Comparison of ENCODE assay signal across 9 cellular contexts in the genomic region with DNA sequence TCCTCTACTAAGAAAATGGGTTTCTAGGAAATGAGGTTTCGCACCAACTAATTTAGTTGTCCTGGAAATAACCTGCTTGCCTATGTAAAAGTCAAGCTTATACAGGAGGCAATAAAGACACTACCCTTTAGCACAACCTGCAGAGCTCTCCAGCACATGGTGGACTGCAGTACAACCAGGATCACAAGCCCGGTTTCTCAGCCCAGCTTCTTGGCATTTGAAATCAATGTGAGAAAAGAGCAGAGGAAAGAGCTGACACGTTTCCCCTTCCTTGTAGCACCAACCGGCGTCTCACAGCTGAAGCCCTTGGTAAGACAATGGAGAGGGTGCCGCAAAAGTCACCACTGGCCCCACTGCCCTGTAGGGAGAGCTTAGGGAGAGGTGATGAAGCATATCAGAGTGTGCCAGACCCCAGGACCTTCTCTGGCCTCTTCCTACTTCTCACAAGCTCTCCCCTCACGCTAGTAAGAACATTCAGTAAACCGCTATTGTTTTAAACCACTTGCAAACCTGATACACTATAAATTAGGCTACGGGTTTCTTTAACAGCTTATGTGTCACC. TPM values are rescaled to one million over a fixed set of nuclear protein-coding genes. Genes with fewer than 3 reads are reported as not detected.
A peak's percentile ranks its signal among the peaks of the same experiment; 100 is the strongest.
DNase-seq lines count a peak whose midpoint lies in the region; ATAC-seq, FAIRE-seq and TF ChIP-seq lines count a peak whose summit lies in the region.
"Had no signal": no experiment of that assay in that cellular context is flagged by ENCODE, and none has a peak within 500 bp of the region (broad histone marks: within the 10 kb centered on the region; RNA-seq: fewer than 3 reads in every experiment).

No MANE protein-coding gene starts in this region.

- no CpG with 5 or more reads among the region's 9 CpGs for WGBS in H9 (ENCODE audit: extremely low coverage, insufficient read length, low lambda C conversion rate)

- no peak overlapping the region for H2BK15ac ChIP-seq in H9 (ENCODE audit: low read depth, low read length)

- H3K4ac ChIP-seq in H9 (ENCODE audit: low read depth, low read length): no peak overlapping the region

- H3K23me2 ChIP-seq in H9 (ENCODE audit: insufficient read length, low read depth, low read length, poor library complexity, severe bottlenecking): no peaks in the 10 kb centered on the region

- H3K18ac ChIP-seq in H9 (ENCODE audit: insufficient read length, low read depth, low read length): no peak overlapping the region

- H2BK20ac ChIP-seq in H9 (ENCODE audit: low read depth, low read length, poor library complexity, severe bottlenecking): no peak overlapping the region

- ATAC-seq in HG03039 (IDR thresholded peaks at IDR 0.05; ENCODE audit: unreplicated experiment): no peak

- no peaks in the 10 kb centered on the region for H4K20me1 ChIP-seq in H9 (ENCODE audit: control insufficient read depth, insufficient read depth, insufficient read length)

- H3K4me1 ChIP-seq in H9 (ENCODE audit: insufficient read depth, low read length): no peaks in the 10 kb centered on the region

- peaks cover 9 to 12% (median 11%) of the 10 kb centered on the region in 3 experiments for H3K36me3 Mint-ChIP-seq in H9 (ENCODE audit: insufficient read depth in 1 of 3, low read depth in 3 of 3)

- no peak overlapping the region for H2BK5ac ChIP-seq in H9 (ENCODE audit: insufficient read length, low read length)

- H3K14ac ChIP-seq in H9 (ENCODE audit: insufficient read depth, low read length): no peak overlapping the region

- H4K91ac ChIP-seq in H9 (ENCODE audit: insufficient read length, low read depth, low read length): no peak overlapping the region

- H3K27me3 Mint-ChIP-seq in H9 (ENCODE audit: low read depth): no peaks in the 10 kb centered on the region

- H4K5ac ChIP-seq in H9 (ENCODE audit: insufficient read length, low read depth, low read length): no peak overlapping the region

- no peak for FAIRE-seq in D721Med (lab: Jason Lieb, UNC)

- peaks cover 5% of the 10 kb centered on the region for H3K9me3 ChIP-seq in H9 (ENCODE audit: control insufficient read depth, low read depth, low read length)

- H2AFZ ChIP-seq in H9 (ENCODE audit: low read length): no peak overlapping the region

- DNase-seq in ELF-1 (ENCODE audit: low read depth, low spot score) (peak; percentile 19), H9 (peak; percentile 34), left kidney (ENCODE audit: low read depth, low spot score) (peak; percentile 35), D721Med (ENCODE audit: insufficient read length, low spot score) (no peak), NCI-H69 (lab: John Stamatoyannopoulos, UW) (no peak), NCI-H748 (lab: John Stamatoyannopoulos, UW; ENCODE audit: unreplicated experiment) (no peak)
- DNase-seq in activated CD4-positive, CD25-positive, alpha-beta regulatory T cell treated with anti-CD3 and anti-CD28 coated beads, Interleukin-2, amount 50 U/mL, for 72 hours: peak; percentile 32
- DNase-seq: aorta had no signal

- H2BK12ac ChIP-seq in H9 (ENCODE audit: insufficient read length, low read depth, low read length): no peak overlapping the region

- TF ChIP-seq CTCF in H9 (conservative IDR thresholded peaks at IDR 0.05) (no peak), D721Med (IDR thresholded peaks at IDR 0.05; ENCODE audit: insufficient read depth, missing control alignments) (no peak)

- H3K9me3 Mint-ChIP-seq in H9: peaks cover 2 to 11% of the 10 kb centered on the region in 2 experiments; a peak in 4 of 5 replicates

- H3T11ph ChIP-seq in H9 (ENCODE audit: low read length): no peak overlapping the region

- H2BK120ac ChIP-seq in H9 (ENCODE audit: low read depth, low read length, poor library complexity, severe bottlenecking): no peak overlapping the region

- H3K23ac ChIP-seq in H9 (ENCODE audit: insufficient read length, low read depth, low read length): no peak overlapping the region

- no peak overlapping the region for H3K9ac ChIP-seq in H9 (ENCODE audit: extremely low read depth, insufficient read length, low read length)

- H3K79me2 ChIP-seq in H9 (ENCODE audit: insufficient read depth, low read length): peaks cover 14% of the 10 kb centered on the region; the same call in 1 of the 2 replicates

- no peak overlapping the region for H3K4me2 ChIP-seq in H9 (ENCODE audit: insufficient read depth, insufficient read length, low read length)

- H3K56ac ChIP-seq in H9 (ENCODE audit: insufficient read length, low read depth, low read length): no peak overlapping the region

- H4K8ac ChIP-seq in H9 (replicated peaks; ENCODE audit: insufficient read length, low read depth, low read length): no peak overlapping the region

- H3K27ac ChIP-seq in H9 (ENCODE audit: insufficient read length, low read depth, low read length): no peak overlapping the region

- H3K4me1 Mint-ChIP-seq in H9: peaks cover 17 to 19% of the 10 kb centered on the region in 2 experiments

- H3K27me3 ChIP-seq in H9 (ENCODE audit: insufficient read depth, low read length): no peaks in the 10 kb centered on the region

- H3K79me1 ChIP-seq in H9 (ENCODE audit: insufficient read depth, low read depth, low read length, poor library complexity, severe bottlenecking): peaks cover 9% of the 10 kb centered on the region

- no peak overlapping the region for H2AK5ac ChIP-seq in H9 (ENCODE audit: insufficient read length, low read length)

- peak overlapping the region in 2 of 3 experiments; percentile 61 to 64; a peak in 2 of 7 replicates for H3K27ac Mint-ChIP-seq in H9

- no peak overlapping the region for H3K4me3 Mint-ChIP-seq in H9

RNA-seq across cellular contexts. Expression of gene SPTLC2, which starts 8.6 kb away (rescaled TPM):
- 32.6 and 38.2 TPM in 2 replicates for total RNA-seq in H9 (2021)

Comparison
In these comparisons a context has a peak if more than half of its experiments do, and no peak if none do; other contexts are left out.
1. DNase-seq: peak in ELF-1 (single experiment), H9 (single experiment), activated CD4-positive, CD25-positive, alpha-beta regulatory T cell treated with anti-CD3 and anti-CD28 coated beads, Interleukin-2, amount 50 U/mL, for 72 hours (single experiment) and left kidney (single experiment); none in D721Med (single experiment), NCI-H69 (single experiment) and NCI-H748 (single experiment).